16 cellular contexts compared by ENCODE assay signal in the genomic region with DNA sequence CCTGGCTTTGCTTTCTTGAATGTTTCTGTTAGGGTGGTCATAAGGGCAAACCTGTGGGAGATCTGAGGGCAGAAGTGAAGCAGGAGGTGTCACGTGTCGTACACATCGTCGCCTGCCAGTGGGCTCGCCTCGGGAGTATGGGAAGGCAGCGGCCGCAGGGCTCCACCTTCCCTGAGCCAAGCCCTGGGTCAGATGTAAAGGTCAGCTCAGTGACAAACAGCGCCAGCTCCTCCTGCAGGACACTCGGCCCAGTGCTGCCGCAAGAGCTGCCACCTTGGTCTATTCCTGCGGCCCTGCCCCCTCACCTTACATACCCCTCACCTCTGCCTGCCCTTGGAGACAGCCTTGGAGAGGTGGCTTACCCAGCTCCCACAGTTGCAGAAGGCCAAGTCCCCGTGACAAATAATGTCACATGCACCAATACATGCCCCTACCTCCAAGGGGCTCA.
DNase-seq lines count a peak whose midpoint lies in the region; ATAC-seq and TF ChIP-seq lines count a peak whose summit lies in the region.
"Had no signal": no experiment of that assay in that cellular context is flagged by ENCODE, and none has a peak within 500 bp of the region (broad histone marks: within the 10 kb centered on the region; RNA-seq: fewer than 3 reads in every experiment).

No MANE protein-coding gene starts in this region.

- H3K27ac Mint-ChIP-seq in activated T-helper 17 cell treated with anti-CD3 and anti-CD28 coated beads, Interleukin-2, amount 50 U/mL, for 72 hours: no peak overlapping the region
- H3K27ac Mint-ChIP-seq: T-helper 1 cell treated with Interleukin-12 subunit alpha and Interleukin-12 subunit beta and Interleukin-4 antibody, amounts not matched to agents 30 μg/mL and 1 μg/mL, for 36 hours had no signal

- TF ChIP-seq POLR2A in prostate gland (IDR thresholded peaks at IDR 0.05): no peak

- TF ChIP-seq CTCF in parathyroid adenoma (IDR thresholded peaks at IDR 0.05) (peak; percentile 13), prostate gland (IDR thresholded peaks at IDR 0.05) (no peak), tibial artery (IDR thresholded peaks at IDR 0.05) (no peak)

- DNase-seq in HT-29 (ENCODE audit: low spot score) (peak; percentile 40), SK-N-DZ (ENCODE audit: low spot score) (peak; percentile 54), iPS DF 19.7 (ENCODE audit: low read depth, low spot score) (peak; percentile 77), prostate gland (ENCODE audit: low spot score) (no peak), tibial artery (no peak)
- no peak for DNase-seq in stimulated activated CD4-positive, alpha-beta T cell treated with anti-CD3 and anti-CD28 coated beads, Interleukin-1b, Interleukin-23, amount 100 ng/mL, for 48 hours
- DNase-seq: activated naive CD4-positive, alpha-beta T cell; Karpas-422; left cardiac atrium; NCI-H1417; pancreas; stimulated activated naive CD8-positive, alpha-beta T cell treated with anti-CD3 and anti-CD28 coated beads, Interleukin-15, Interleukin-2, amounts not matched to agents 100 U/mL and 50 U/mL, for 24 hours; upper lobe of right lung had no signal

- no peak for ATAC-seq in activated T-helper 17 cell treated with anti-CD3 and anti-CD28 coated beads, Interleukin-2, amount 50 U/mL, for 72 hours (replicated peaks)
- ATAC-seq: left cardiac atrium; stimulated activated naive CD8-positive, alpha-beta T cell treated with anti-CD3 and anti-CD28 coated beads, Interleukin-15, Interleukin-2, amounts not matched to agents 100 U/mL and 50 U/mL, for 24 hours; upper lobe of right lung had no signal

- H3K9me3 ChIP-seq in parathyroid adenoma (ENCODE audit: control insufficient read depth, low read length) (no peaks in the 10 kb centered on the region), prostate gland (no peaks in the 10 kb centered on the region), tibial artery (no peaks in the 10 kb centered on the region)
- H3K9me3 ChIP-seq: pancreas, upper lobe of right lung had no signal

- no peaks in the 10 kb centered on the region for H3K27me3 ChIP-seq in parathyroid adenoma (ENCODE audit: control insufficient read depth, insufficient read depth, low read length)
- H3K27me3 ChIP-seq in prostate gland (replicated peaks; ENCODE audit: insufficient read depth): no peaks in the 10 kb centered on the region
- H3K27me3 ChIP-seq in tibial artery: no peaks in the 10 kb centered on the region
- H3K27me3 ChIP-seq: pancreas, upper lobe of right lung had no signal

- no peak overlapping the region for H3K4me2 ChIP-seq in parathyroid adenoma (ENCODE audit: low read length)

- H3K36me3 ChIP-seq in parathyroid adenoma (ENCODE audit: control insufficient read depth, insufficient read depth, low read length): no peaks in the 10 kb centered on the region
- no peaks in the 10 kb centered on the region for H3K36me3 ChIP-seq in prostate gland
- no peaks in the 10 kb centered on the region for H3K36me3 ChIP-seq in tibial artery
- H3K36me3 ChIP-seq: pancreas, upper lobe of right lung had no signal

- H3K4me1 ChIP-seq in parathyroid adenoma (no peaks in the 10 kb centered on the region), prostate gland (replicated peaks) (no peaks in the 10 kb centered on the region), tibial artery (no peaks in the 10 kb centered on the region)
- H3K4me1 ChIP-seq: pancreas, upper lobe of right lung had no signal

- WGBS in prostate gland: 46% methylated on average over 13 of the region's 13 CpGs

- no peak overlapping the region for H3K4me3 ChIP-seq in parathyroid adenoma (ENCODE audit: low read depth, low read length)
- no peak overlapping the region for H3K4me3 ChIP-seq in prostate gland
- no peak overlapping the region for H3K4me3 ChIP-seq in tibial artery
- H3K4me3 ChIP-seq: pancreas, upper lobe of right lung had no signal

- no peaks in the 10 kb centered on the region for H3K27me3 Mint-ChIP-seq in activated T-helper 17 cell treated with anti-CD3 and anti-CD28 coated beads, Interleukin-2, amount 50 U/mL, for 72 hours

- no peaks in the 10 kb centered on the region for H3K36me3 Mint-ChIP-seq in activated T-helper 17 cell treated with anti-CD3 and anti-CD28 coated beads, Interleukin-2, amount 50 U/mL, for 72 hours (ENCODE audit: low read depth)

- H3K9me3 Mint-ChIP-seq in activated T-helper 17 cell treated with anti-CD3 and anti-CD28 coated beads, Interleukin-2, amount 50 U/mL, for 72 hours: no peaks in the 10 kb centered on the region
- H3K9me3 Mint-ChIP-seq: T-helper 1 cell treated with Interleukin-12 subunit alpha and Interleukin-12 subunit beta and Interleukin-4 antibody, amounts not matched to agents 30 μg/mL and 1 μg/mL, for 36 hours had no signal

- H3K9ac ChIP-seq in parathyroid adenoma: no peak overlapping the region

- intact Hi-C loops in prostate gland (cut with DNase I): no loop called here
- intact Hi-C loops in tibial artery (cut with DNase I; ENCODE audit: low total_unique reads): no loop called here

- peak overlapping the region; percentile 59 for H2AFZ ChIP-seq in parathyroid adenoma

- H3K27ac ChIP-seq in parathyroid adenoma (no peak overlapping the region), prostate gland (no peak overlapping the region), tibial artery (no peak overlapping the region)
- H3K27ac ChIP-seq: pancreas, upper lobe of right lung had no signal

- no peaks in the 10 kb centered on the region for H3K4me1 Mint-ChIP-seq in activated T-helper 17 cell treated with anti-CD3 and anti-CD28 coated beads, Interleukin-2, amount 50 U/mL, for 72 hours

- no peak overlapping the region for H3K4me3 Mint-ChIP-seq in activated T-helper 17 cell treated with anti-CD3 and anti-CD28 coated beads, Interleukin-2, amount 50 U/mL, for 72 hours
- H3K4me3 Mint-ChIP-seq: T-helper 1 cell treated with Interleukin-12 subunit alpha and Interleukin-12 subunit beta and Interleukin-4 antibody, amounts not matched to agents 30 μg/mL and 1 μg/mL, for 36 hours had no signal

- H3K79me2 ChIP-seq in parathyroid adenoma: no peaks in the 10 kb centered on the region

Comparison
In these comparisons a context has a peak if more than half of its experiments do, and no peak if none do; other contexts are left out.
1. DNase-seq: peak in HT-29 (single experiment), SK-N-DZ (single experiment) and iPS DF 19.7 (single experiment); none in stimulated activated CD4-positive, alpha-beta T cell treated with anti-CD3 and anti-CD28 coated beads, Interleukin-1b, Interleukin-23, amount 100 ng/mL, for 48 hours (single experiment), prostate gland (single experiment) and tibial artery (0 of 2).